In the genomic region with DNA sequence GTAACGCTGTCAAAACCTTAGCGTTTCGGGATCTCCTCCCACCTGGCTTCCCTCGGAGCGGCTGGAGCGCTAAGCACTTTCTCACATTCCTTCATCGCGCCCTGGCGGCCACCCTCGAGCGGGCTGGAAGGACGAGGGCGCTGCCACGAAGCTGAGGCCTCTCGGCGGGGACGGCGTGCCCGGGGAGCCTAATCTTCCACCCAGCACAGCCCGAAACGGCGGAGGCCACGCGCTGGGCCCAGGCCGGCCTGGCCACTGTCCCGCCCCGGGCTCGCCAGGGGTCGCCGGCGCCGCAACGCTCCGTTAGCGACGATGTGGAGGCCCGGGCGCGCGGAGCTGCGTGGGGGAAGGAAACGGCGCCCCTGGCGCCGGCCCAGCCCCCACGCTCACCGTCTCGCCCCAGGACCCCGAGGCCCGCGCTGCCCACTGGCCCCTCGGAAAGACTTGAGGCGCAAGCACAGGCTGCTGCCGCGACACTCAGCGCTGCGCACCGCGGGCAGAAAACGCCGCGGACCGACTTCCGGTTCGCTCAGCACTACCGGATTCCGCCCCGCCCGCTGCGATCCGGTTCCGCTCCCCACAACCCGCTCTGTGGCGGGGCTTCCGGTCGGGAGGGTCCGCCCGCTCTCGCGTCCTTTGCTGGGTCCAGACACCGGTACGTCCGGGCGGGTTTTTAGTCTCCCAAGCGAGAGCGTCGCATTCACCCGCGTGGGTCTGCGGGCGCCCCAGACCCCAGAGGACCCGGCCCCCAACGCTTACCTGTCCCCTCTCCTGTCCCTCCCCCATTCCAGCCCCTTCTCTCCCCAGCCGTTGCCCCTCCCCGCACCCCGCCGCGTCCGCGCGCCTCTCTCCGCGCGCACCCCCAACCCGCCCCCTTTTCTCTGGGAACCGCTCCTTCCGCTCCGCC, we compare ENCODE assay signal across 1 cellular context.
A peak's percentile ranks its signal among the peaks of the same experiment; 100 is the strongest.
TF ChIP-seq lines count a peak whose summit lies in the region.

A gene with protein sequence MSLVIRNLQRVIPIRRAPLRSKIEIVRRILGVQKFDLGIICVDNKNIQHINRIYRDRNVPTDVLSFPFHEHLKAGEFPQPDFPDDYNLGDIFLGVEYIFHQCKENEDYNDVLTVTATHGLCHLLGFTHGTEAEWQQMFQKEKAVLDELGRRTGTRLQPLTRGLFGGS (plus strand): TSS at position 582 of the 907 bp plus-strand sequence. CDS start 572 bp downstream, outside the sequence.

TF ChIP-seq in HepG2, 621 proteins besides CTCF, POLR2A, EP300 and RAD21 (continued from another document and continues in another):
- TF ChIP-seq, protein P1, sequence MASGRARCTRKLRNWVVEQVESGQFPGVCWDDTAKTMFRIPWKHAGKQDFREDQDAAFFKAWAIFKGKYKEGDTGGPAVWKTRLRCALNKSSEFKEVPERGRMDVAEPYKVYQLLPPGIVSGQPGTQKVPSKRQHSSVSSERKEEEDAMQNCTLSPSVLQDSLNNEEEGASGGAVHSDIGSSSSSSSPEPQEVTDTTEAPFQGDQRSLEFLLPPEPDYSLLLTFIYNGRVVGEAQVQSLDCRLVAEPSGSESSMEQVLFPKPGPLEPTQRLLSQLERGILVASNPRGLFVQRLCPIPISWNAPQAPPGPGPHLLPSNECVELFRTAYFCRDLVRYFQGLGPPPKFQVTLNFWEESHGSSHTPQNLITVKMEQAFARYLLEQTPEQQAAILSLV (CRISPR knock-in tag; IDR thresholded peaks at IDR 0.05; ENCODE audit: borderline replicate concordance): peak; percentile 79; the same call in 1 of the 2 replicates
- TF ChIP-seq, protein P2, sequence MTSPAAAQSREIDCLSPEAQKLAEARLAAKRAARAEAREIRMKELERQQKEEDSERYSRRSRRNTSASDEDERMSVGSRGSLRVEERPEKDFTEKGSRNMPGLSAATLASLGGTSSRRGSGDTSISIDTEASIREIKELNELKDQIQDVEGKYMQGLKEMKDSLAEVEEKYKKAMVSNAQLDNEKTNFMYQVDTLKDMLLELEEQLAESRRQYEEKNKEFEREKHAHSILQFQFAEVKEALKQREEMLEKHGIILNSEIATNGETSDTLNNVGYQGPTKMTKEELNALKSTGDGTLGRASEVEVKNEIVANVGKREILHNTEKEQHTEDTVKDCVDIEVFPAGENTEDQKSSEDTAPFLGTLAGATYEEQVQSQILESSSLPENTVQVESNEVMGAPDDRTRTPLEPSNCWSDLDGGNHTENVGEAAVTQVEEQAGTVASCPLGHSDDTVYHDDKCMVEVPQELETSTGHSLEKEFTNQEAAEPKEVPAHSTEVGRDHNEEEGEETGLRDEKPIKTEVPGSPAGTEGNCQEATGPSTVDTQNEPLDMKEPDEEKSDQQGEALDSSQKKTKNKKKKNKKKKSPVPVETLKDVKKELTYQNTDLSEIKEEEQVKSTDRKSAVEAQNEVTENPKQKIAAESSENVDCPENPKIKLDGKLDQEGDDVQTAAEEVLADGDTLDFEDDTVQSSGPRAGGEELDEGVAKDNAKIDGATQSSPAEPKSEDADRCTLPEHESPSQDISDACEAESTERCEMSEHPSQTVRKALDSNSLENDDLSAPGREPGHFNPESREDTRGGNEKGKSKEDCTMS (CRISPR knock-in tag; conservative IDR thresholded peaks at IDR 0.05): no peak
- TF ChIP-seq, protein P3, sequence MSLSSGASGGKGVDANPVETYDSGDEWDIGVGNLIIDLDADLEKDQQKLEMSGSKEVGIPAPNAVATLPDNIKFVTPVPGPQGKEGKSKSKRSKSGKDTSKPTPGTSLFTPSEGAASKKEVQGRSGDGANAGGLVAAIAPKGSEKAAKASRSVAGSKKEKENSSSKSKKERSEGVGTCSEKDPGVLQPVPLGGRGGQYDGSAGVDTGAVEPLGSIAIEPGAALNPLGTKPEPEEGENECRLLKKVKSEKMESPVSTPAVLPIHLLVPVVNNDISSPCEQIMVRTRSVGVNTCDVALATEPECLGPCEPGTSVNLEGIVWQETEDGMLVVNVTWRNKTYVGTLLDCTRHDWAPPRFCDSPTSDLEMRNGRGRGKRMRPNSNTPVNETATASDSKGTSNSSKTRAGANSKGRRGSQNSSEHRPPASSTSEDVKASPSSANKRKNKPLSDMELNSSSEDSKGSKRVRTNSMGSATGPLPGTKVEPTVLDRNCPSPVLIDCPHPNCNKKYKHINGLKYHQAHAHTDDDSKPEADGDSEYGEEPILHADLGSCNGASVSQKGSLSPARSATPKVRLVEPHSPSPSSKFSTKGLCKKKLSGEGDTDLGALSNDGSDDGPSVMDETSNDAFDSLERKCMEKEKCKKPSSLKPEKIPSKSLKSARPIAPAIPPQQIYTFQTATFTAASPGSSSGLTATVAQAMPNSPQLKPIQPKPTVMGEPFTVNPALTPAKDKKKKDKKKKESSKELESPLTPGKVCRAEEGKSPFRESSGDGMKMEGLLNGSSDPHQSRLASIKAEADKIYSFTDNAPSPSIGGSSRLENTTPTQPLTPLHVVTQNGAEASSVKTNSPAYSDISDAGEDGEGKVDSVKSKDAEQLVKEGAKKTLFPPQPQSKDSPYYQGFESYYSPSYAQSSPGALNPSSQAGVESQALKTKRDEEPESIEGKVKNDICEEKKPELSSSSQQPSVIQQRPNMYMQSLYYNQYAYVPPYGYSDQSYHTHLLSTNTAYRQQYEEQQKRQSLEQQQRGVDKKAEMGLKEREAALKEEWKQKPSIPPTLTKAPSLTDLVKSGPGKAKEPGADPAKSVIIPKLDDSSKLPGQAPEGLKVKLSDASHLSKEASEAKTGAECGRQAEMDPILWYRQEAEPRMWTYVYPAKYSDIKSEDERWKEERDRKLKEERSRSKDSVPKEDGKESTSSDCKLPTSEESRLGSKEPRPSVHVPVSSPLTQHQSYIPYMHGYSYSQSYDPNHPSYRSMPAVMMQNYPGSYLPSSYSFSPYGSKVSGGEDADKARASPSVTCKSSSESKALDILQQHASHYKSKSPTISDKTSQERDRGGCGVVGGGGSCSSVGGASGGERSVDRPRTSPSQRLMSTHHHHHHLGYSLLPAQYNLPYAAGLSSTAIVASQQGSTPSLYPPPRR (CRISPR knock-in tag; IDR thresholded peaks at IDR 0.05; ENCODE audit: borderline replicate concordance): peak; percentile 57; the same call in 1 of the 2 replicates
- TF ChIP-seq MBD4 (IDR thresholded peaks at IDR 0.05; ENCODE audit: borderline replicate concordance, low read length) (no peak), ATRX (CRISPR knock-in tag; IDR thresholded peaks at IDR 0.05; ENCODE audit: borderline replicate concordance) (no peak), THYN1 (CRISPR knock-in tag; IDR thresholded peaks at IDR 0.05; ENCODE audit: borderline replicate concordance, low read depth) (peak; percentile 49; the same call in 1 of the 2 replicates), PITX1 (CRISPR knock-in tag; IDR thresholded peaks at IDR 0.05) (0 out of 2 replicates have a peak, but pooled peaks have one; percentile 42), ZNF790 (CRISPR knock-in tag; IDR thresholded peaks at IDR 0.05; ENCODE audit: borderline replicate concordance) (peak; percentile 25; the same call in 1 of the 2 replicates), TEAD2 (CRISPR knock-in tag; IDR thresholded peaks at IDR 0.05) (peak; percentile 32; the same call in 1 of the 2 replicates), MAFG (CRISPR knock-in tag; IDR thresholded peaks at IDR 0.05) (no peak), ZBTB20 (CRISPR knock-in tag; IDR thresholded peaks at IDR 0.05; ENCODE audit: borderline replicate concordance, low read depth) (no peak; the same call in 1 of the 2 replicates), NR3C1 (CRISPR knock-in tag; IDR thresholded peaks at IDR 0.05) (no peak), MTF1 (CRISPR knock-in tag; IDR thresholded peaks at IDR 0.05) (no peak), ZNF670 (CRISPR knock-in tag; IDR thresholded peaks at IDR 0.05; ENCODE audit: borderline replicate concordance) (0 out of 2 replicates have a peak, but pooled peaks have one; percentile 47)
- TF ChIP-seq, protein P4, sequence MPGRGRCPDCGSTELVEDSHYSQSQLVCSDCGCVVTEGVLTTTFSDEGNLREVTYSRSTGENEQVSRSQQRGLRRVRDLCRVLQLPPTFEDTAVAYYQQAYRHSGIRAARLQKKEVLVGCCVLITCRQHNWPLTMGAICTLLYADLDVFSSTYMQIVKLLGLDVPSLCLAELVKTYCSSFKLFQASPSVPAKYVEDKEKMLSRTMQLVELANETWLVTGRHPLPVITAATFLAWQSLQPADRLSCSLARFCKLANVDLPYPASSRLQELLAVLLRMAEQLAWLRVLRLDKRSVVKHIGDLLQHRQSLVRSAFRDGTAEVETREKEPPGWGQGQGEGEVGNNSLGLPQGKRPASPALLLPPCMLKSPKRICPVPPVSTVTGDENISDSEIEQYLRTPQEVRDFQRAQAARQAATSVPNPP (CRISPR knock-in tag; IDR thresholded peaks at IDR 0.05): peak; percentile 96
- TF ChIP-seq, protein P5, sequence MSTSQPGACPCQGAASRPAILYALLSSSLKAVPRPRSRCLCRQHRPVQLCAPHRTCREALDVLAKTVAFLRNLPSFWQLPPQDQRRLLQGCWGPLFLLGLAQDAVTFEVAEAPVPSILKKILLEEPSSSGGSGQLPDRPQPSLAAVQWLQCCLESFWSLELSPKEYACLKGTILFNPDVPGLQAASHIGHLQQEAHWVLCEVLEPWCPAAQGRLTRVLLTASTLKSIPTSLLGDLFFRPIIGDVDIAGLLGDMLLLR (CRISPR knock-in tag; IDR thresholded peaks at IDR 0.05): peak; percentile 81; the same call in 1 of the 2 replicates
- TF ChIP-seq, protein P6, sequence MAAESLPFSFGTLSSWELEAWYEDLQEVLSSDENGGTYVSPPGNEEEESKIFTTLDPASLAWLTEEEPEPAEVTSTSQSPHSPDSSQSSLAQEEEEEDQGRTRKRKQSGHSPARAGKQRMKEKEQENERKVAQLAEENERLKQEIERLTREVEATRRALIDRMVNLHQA (CRISPR knock-in tag; IDR thresholded peaks at IDR 0.05): no peak
- TF ChIP-seq, protein P7, sequence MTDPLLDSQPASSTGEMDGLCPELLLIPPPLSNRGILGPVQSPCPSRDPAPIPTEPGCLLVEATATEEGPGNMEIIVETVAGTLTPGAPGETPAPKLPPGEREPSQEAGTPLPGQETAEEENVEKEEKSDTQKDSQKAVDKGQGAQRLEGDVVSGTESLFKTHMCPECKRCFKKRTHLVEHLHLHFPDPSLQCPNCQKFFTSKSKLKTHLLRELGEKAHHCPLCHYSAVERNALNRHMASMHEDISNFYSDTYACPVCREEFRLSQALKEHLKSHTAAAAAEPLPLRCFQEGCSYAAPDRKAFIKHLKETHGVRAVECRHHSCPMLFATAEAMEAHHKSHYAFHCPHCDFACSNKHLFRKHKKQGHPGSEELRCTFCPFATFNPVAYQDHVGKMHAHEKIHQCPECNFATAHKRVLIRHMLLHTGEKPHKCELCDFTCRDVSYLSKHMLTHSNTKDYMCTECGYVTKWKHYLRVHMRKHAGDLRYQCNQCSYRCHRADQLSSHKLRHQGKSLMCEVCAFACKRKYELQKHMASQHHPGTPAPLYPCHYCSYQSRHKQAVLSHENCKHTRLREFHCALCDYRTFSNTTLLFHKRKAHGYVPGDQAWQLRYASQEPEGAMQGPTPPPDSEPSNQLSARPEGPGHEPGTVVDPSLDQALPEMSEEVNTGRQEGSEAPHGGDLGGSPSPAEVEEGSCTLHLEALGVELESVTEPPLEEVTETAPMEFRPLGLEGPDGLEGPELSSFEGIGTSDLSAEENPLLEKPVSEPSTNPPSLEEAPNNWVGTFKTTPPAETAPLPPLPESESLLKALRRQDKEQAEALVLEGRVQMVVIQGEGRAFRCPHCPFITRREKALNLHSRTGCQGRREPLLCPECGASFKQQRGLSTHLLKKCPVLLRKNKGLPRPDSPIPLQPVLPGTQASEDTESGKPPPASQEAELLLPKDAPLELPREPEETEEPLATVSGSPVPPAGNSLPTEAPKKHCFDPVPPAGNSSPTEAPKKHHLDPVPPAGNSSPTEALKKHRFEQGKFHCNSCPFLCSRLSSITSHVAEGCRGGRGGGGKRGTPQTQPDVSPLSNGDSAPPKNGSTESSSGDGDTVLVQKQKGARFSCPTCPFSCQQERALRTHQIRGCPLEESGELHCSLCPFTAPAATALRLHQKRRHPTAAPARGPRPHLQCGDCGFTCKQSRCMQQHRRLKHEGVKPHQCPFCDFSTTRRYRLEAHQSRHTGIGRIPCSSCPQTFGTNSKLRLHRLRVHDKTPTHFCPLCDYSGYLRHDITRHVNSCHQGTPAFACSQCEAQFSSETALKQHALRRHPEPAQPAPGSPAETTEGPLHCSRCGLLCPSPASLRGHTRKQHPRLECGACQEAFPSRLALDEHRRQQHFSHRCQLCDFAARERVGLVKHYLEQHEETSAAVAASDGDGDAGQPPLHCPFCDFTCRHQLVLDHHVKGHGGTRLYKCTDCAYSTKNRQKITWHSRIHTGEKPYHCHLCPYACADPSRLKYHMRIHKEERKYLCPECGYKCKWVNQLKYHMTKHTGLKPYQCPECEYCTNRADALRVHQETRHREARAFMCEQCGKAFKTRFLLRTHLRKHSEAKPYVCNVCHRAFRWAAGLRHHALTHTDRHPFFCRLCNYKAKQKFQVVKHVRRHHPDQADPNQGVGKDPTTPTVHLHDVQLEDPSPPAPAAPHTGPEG (CRISPR knock-in tag; IDR thresholded peaks at IDR 0.05): no peak; the same call in 1 of the 2 replicates
- TF ChIP-seq, protein P8, sequence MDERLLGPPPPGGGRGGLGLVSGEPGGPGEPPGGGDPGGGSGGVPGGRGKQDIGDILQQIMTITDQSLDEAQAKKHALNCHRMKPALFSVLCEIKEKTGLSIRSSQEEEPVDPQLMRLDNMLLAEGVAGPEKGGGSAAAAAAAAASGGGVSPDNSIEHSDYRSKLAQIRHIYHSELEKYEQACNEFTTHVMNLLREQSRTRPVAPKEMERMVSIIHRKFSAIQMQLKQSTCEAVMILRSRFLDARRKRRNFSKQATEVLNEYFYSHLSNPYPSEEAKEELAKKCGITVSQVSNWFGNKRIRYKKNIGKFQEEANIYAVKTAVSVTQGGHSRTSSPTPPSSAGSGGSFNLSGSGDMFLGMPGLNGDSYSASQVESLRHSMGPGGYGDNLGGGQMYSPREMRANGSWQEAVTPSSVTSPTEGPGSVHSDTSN (CRISPR knock-in tag; IDR thresholded peaks at IDR 0.05): no peak
- TF ChIP-seq, protein P9, sequence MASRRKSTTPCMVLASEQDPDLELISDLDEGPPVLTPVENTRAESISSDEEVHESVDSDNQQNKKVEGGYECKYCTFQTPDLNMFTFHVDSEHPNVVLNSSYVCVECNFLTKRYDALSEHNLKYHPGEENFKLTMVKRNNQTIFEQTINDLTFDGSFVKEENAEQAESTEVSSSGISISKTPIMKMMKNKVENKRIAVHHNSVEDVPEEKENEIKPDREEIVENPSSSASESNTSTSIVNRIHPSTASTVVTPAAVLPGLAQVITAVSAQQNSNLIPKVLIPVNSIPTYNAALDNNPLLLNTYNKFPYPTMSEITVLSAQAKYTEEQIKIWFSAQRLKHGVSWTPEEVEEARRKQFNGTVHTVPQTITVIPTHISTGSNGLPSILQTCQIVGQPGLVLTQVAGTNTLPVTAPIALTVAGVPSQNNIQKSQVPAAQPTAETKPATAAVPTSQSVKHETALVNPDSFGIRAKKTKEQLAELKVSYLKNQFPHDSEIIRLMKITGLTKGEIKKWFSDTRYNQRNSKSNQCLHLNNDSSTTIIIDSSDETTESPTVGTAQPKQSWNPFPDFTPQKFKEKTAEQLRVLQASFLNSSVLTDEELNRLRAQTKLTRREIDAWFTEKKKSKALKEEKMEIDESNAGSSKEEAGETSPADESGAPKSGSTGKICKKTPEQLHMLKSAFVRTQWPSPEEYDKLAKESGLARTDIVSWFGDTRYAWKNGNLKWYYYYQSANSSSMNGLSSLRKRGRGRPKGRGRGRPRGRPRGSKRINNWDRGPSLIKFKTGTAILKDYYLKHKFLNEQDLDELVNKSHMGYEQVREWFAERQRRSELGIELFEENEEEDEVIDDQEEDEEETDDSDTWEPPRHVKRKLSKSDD (CRISPR knock-in tag; IDR thresholded peaks at IDR 0.05; ENCODE audit: low read depth): no peak
